In the genomic region with DNA sequence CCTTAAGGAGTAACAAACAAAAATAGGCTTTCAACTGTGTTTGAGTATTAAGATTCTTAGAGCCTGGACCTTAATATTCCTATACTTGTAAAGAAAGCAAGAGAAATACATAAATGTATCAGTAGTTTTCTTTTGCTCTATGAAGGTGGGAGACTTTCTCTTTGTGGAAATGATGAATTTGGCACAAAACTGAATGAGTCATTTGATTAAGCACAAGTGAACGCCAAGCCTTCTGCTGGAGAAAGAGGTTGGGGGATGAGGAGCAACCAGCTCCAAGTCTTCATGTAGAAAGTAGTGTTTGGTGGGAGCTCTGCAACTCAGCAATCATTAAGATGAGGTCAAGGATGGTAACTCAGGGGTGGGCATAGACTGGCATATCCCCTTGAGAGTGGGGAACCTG, we compare ENCODE assay signal across 23 cellular contexts. TPM values are rescaled to one million over a fixed set of nuclear protein-coding genes. Genes with fewer than 3 reads are reported as not detected.
"Had no signal": no experiment of that assay in that cellular context is flagged by ENCODE, and none has a peak within 500 bp of the region (broad histone marks: within the 10 kb centered on the region; RNA-seq: fewer than 3 reads in every experiment).

No MANE protein-coding gene starts in this region.

- H3K4me1 ChIP-seq: foreskin keratinocyte, testis had no signal

- H3K36me3 Mint-ChIP-seq: activated naive CD4-positive, alpha-beta T cell treated with anti-CD3 and anti-CD28 coated beads, Interleukin-2, amount 10 ng/mL, durations not matched to agents 7 days and 5 days; brain; natural killer cell treated with Interleukin-12 subunit alpha and Interleukin-12 subunit beta and Interleukin-15 and Interleukin-18, amount 100 ng/mL, for 72 hours had no signal

- DNase-seq: activated CD4-positive, alpha-beta T cell treated with anti-CD3 and anti-CD28 coated beads for 1 hour; activated CD4-positive, alpha-beta T cell treated with anti-CD3 and anti-CD28 coated beads, Interleukin-2, amount 50 U/mL, for 4 hours; activated naive CD4-positive, alpha-beta T cell treated with anti-CD3 and anti-CD28 coated beads, Interleukin-2, amount 10 ng/mL, durations not matched to agents 7 days and 5 days; activated T-cell treated with anti-CD3 and anti-CD28 coated beads, Interleukin-2, amount 50 U/mL, for 24 hours; cerebellar nuclear complex; effector memory CD4-positive, alpha-beta T cell; foreskin keratinocyte; posterior cingulate gyrus; retina; stimulated activated CD4-positive, alpha-beta T cell treated with anti-CD3 and anti-CD28 coated beads, Interleukin-4, amount 100 ng/mL, for 24 hours; stimulated activated naive CD8-positive, alpha-beta T cell treated with anti-CD3 and anti-CD28 coated beads, Interleukin-15, Interleukin-2, amounts not matched to agents 100 U/mL and 50 U/mL, for 24 hours; T-helper 9 cell; testis had no signal

- H3K27ac ChIP-seq: foreskin keratinocyte, SK-N-MC, testis, VCaP had no signal

- H3K4me3 ChIP-seq: SK-N-MC, testis had no signal

- H3K27me3 ChIP-seq: foreskin keratinocyte, testis had no signal

- H3K4me3 Mint-ChIP-seq: activated naive CD4-positive, alpha-beta T cell treated with anti-CD3 and anti-CD28 coated beads, Interleukin-2, amount 10 ng/mL, durations not matched to agents 7 days and 5 days; activated T-cell treated with anti-CD3 and anti-CD28 coated beads, Interleukin-2, amount 50 U/mL, for 24 hours; brain; dendritic cell treated with granulocyte-macrophage colony-stimulating factor and Interleukin-4, amounts not matched to agents 40 ng/mL and 50 ng/mL, for 4 days; natural killer cell treated with Interleukin-12 subunit alpha and Interleukin-12 subunit beta and Interleukin-15 and Interleukin-18, amount 100 ng/mL, for 72 hours had no signal

- H3K27ac Mint-ChIP-seq: activated naive CD4-positive, alpha-beta T cell treated with anti-CD3 and anti-CD28 coated beads, Interleukin-2, amount 10 ng/mL, durations not matched to agents 7 days and 5 days; activated T-cell treated with anti-CD3 and anti-CD28 coated beads, Interleukin-2, amount 50 U/mL, for 24 hours; brain; dendritic cell treated with granulocyte-macrophage colony-stimulating factor and Interleukin-4, amounts not matched to agents 40 ng/mL and 50 ng/mL, for 4 days; natural killer cell treated with Interleukin-12 subunit alpha and Interleukin-12 subunit beta and Interleukin-15 and Interleukin-18, amount 100 ng/mL, for 72 hours had no signal

- H3K4me1 Mint-ChIP-seq: activated naive CD4-positive, alpha-beta T cell treated with anti-CD3 and anti-CD28 coated beads, Interleukin-2, amount 10 ng/mL, durations not matched to agents 7 days and 5 days; brain had no signal

- H3K9me3 ChIP-seq: testis had no signal

- H3K9me3 Mint-ChIP-seq: activated naive CD4-positive, alpha-beta T cell treated with anti-CD3 and anti-CD28 coated beads, Interleukin-2, amount 10 ng/mL, durations not matched to agents 7 days and 5 days; activated T-cell treated with anti-CD3 and anti-CD28 coated beads, Interleukin-2, amount 50 U/mL, for 24 hours; dendritic cell treated with granulocyte-macrophage colony-stimulating factor and Interleukin-4, amounts not matched to agents 40 ng/mL and 50 ng/mL, for 4 days; natural killer cell treated with Interleukin-12 subunit alpha and Interleukin-12 subunit beta and Interleukin-15 and Interleukin-18, amount 100 ng/mL, for 72 hours had no signal

RNA-seq across cellular contexts. Expression of gene MEPE, which starts 49.6 kb away (rescaled TPM):
- total RNA-seq: epithelial cell of proximal tubule; foreskin keratinocyte; lower leg skin; mesenteric fat pad; natural killer cell treated with Interleukin-12 subunit alpha and Interleukin-12 subunit beta and Interleukin-15 and Interleukin-18, amount 100 ng/mL, for 72 hours; skeletal muscle tissue; testis; ureter had no signal
